Comparison of ENCODE assay signal across 18 cellular contexts in genomic region chr1:73306899-73307555, GRCh38.
A peak's percentile ranks its signal among the peaks of the same experiment; 100 is the strongest.
DNase-seq lines count a peak whose midpoint lies in the region; ATAC-seq, FAIRE-seq and TF ChIP-seq lines count a peak whose summit lies in the region.
"Had no signal": no experiment of that assay in that cellular context is flagged by ENCODE, and none has a peak within 500 bp of the region (broad histone marks: within the 10 kb centered on the region; RNA-seq: fewer than 3 reads in every experiment).

No MANE protein-coding gene starts in this region.

- BruUV-seq in HepG2 (replicated peaks; lab: Mats Ljungman, UMichigan) = no TSS peak

- H3K4me1 ChIP-seq in liver (ENCODE audit: control insufficient read depth in 4 of 4, insufficient read depth in 4 of 4, low read length in 3 of 4) = no peaks in the 10 kb centered on the region
- H3K4me1 ChIP-seq in HepG2 (ENCODE audit: insufficient read depth, low read length) = no peaks in the 10 kb centered on the region
- H3K4me1 ChIP-seq in osteoblast (ENCODE audit: insufficient read depth, low read length) = no peaks in the 10 kb centered on the region
- H3K4me1 ChIP-seq in effector memory CD4-positive, alpha-beta T cell (ENCODE audit: control insufficient read depth, insufficient read depth, low read length, poor library complexity, severe bottlenecking) = no peaks in the 10 kb centered on the region
- H3K4me1 ChIP-seq: A549; BLaER1 treated with 17β-estradiol and CSF1 and Interleukin-3, amounts not matched to agents 10 nM and 100 nM; Caco-2 had no signal

- POLR2A ChIA-PET in HepG2 (lab: Yijun Ruan, JAX) = no interaction called here

- ATAC-seq in HepG2 = no peak
- ATAC-seq in GM18873 (IDR thresholded peaks at IDR 0.05; ENCODE audit: low FRiP score, unreplicated experiment) = no peak
- ATAC-seq: A549; CD8-positive, alpha-beta T cell had no signal

- H3K9ac ChIP-seq in liver (ENCODE audit: low read depth in 1 of 2, low read length in 2 of 2) (no peak overlapping the region), HepG2 (ENCODE audit: insufficient read depth, low read depth, low read length) (no peak overlapping the region)
- H3K9ac ChIP-seq: BLaER1 treated with 17β-estradiol and CSF1 and Interleukin-3, amounts not matched to agents 10 nM and 100 nM had no signal

- H2AFZ ChIP-seq in HepG2 (ENCODE audit: low read length) = no peak overlapping the region
- no peak overlapping the region for H2AFZ ChIP-seq in osteoblast (ENCODE audit: low read length)

- no peak for TF ChIP-seq POLR2A in HepG2 (IDR thresholded peaks at IDR 0.05; ENCODE audit: insufficient read depth in 1 of 2, low read depth in 2 of 2, low read length in 2 of 2)

- 47% methylated on average over 2 of the region's 2 CpGs for WGBS in liver
- WGBS in HepG2 (ENCODE audit: low lambda C conversion rate) = 87% methylated on average over 2 of the region's 2 CpGs

- in situ Hi-C loops in HepG2 (cut with HindIII; ENCODE audit: extremely low pct_ligation_motif_present, low pct_unique_long_range_greater_than_20kb) = no loop called here

- TF ChIP-seq RAD21 in liver (IDR thresholded peaks at IDR 0.05) (no peak), HepG2 (CRISPR knock-in tag; IDR thresholded peaks at IDR 0.05) (no peak)

- H3K4me3 ChIP-seq in liver (ENCODE audit: low read depth in 1 of 3, low read length in 3 of 3) (no peak overlapping the region), HepG2 (replicated peaks in 1 of 3; ENCODE audit: insufficient read depth in 1 of 3, low read depth in 2 of 3, low read length in 3 of 3) (no peak overlapping the region), osteoblast (ENCODE audit: insufficient read depth, low read length) (no peak overlapping the region)
- no peak overlapping the region for H3K4me3 ChIP-seq in effector memory CD4-positive, alpha-beta T cell (ENCODE audit: insufficient read depth, low read depth, low read length, poor library complexity, severe bottlenecking)
- H3K4me3 ChIP-seq: A549; BLaER1 treated with 17β-estradiol and CSF1 and Interleukin-3, amounts not matched to agents 10 nM and 100 nM had no signal

- H3K4me2 ChIP-seq in HepG2 (ENCODE audit: low read depth, low read length) (no peak overlapping the region), osteoblast (ENCODE audit: insufficient read depth, low read length) (no peak overlapping the region)
- H3K4me2 ChIP-seq: A549; BLaER1 treated with 17β-estradiol and CSF1 and Interleukin-3, amounts not matched to agents 10 nM and 100 nM had no signal

- intact Hi-C loops in HepG2 (cut with micrococcal nuclease; ENCODE audit: unreplicated experiment) = loop anchor here (5.0 kb wide), 1 partner anchor 340 kb away; no protein-coding TSS in a partner anchor

- DNase-seq in HepG2 (ENCODE audit: low spot score) (no peak), osteoblast (ENCODE audit: insufficient read length, low spot score, missing footprints) (peak; percentile 1)
- no peak for DNase-seq in effector memory CD4-positive, alpha-beta T cell
- DNase-seq: AML-193; Caco-2; Calu3; CD4-positive, alpha-beta T cell; CD8-positive, alpha-beta T cell; DMS79 treated with DMSO at 0.1 percent for 48 hours; GF-D8 had no signal

- FAIRE-seq in HepG2 (lab: Jason Lieb, UNC) = no peak
- FAIRE-seq: A549, D721Med, GM12891 had no signal

- H3K27ac ChIP-seq in liver (ENCODE audit: low read depth in 1 of 2, low read length in 2 of 2) = no peak overlapping the region
- H3K27ac ChIP-seq in HepG2 (ENCODE audit: extremely low read length, insufficient read depth, low read length) = no peak overlapping the region
- H3K27ac ChIP-seq in osteoblast (ENCODE audit: low read depth, low read length) = no peak overlapping the region
- no peak overlapping the region for H3K27ac ChIP-seq in effector memory CD4-positive, alpha-beta T cell (ENCODE audit: insufficient read depth, low read length, poor library complexity, severe bottlenecking)
- H3K27ac ChIP-seq: 22Rv1; A549; BLaER1 treated with 17β-estradiol and CSF1 and Interleukin-3, amounts not matched to agents 10 nM and 100 nM; C4-2B had no signal

- H3K79me2 ChIP-seq in HepG2 (ENCODE audit: insufficient read depth, low read length) (no peaks in the 10 kb centered on the region), osteoblast (ENCODE audit: insufficient read depth, low read length) (no peaks in the 10 kb centered on the region)

- H3K36me3 ChIP-seq in liver (ENCODE audit: control insufficient read depth in 4 of 4, insufficient read depth in 3 of 4, low read depth in 1 of 4, low read length in 3 of 4) (no peaks in the 10 kb centered on the region), HepG2 (replicated peaks in 1 of 2; ENCODE audit: control insufficient read depth in 1 of 2, insufficient read depth in 2 of 2, low read length in 2 of 2) (no peaks in the 10 kb centered on the region), osteoblast (ENCODE audit: insufficient read depth, low read length) (no peaks in the 10 kb centered on the region)
- no peaks in the 10 kb centered on the region for H3K36me3 ChIP-seq in effector memory CD4-positive, alpha-beta T cell (ENCODE audit: control insufficient read depth, insufficient read depth, low read length)
- H3K36me3 ChIP-seq: BLaER1 treated with 17β-estradiol and CSF1 and Interleukin-3, amounts not matched to agents 10 nM and 100 nM had no signal

- H3K9me3 ChIP-seq in liver (ENCODE audit: control insufficient read depth in 4 of 4, low read length in 3 of 4) = no peaks in the 10 kb centered on the region
- H3K9me3 ChIP-seq in HepG2 (ENCODE audit: low read length) = peaks cover 63% of the 10 kb centered on the region
- peaks cover 1% of the 10 kb centered on the region for H3K9me3 ChIP-seq in osteoblast (ENCODE audit: low read depth, low read length)
- peaks cover 4% of the 10 kb centered on the region for H3K9me3 ChIP-seq in effector memory CD4-positive, alpha-beta T cell (ENCODE audit: control insufficient read depth, low read length)
- H3K9me3 ChIP-seq: A549; BLaER1 treated with 17β-estradiol and CSF1 and Interleukin-3, amounts not matched to agents 10 nM and 100 nM; Caco-2 had no signal

- CTCF ChIA-PET in HepG2 (lab: Yijun Ruan, JAX; ENCODE audit: low intra/inter-chr PET ratio, low total read pairs) = no interaction called here

- no peak for TF ChIP-seq EP300 in HepG2 (IDR thresholded peaks at IDR 0.05; ENCODE audit: low read depth in 2 of 2, low read length in 2 of 2)
- TF ChIP-seq EP300 in HepG2 (CRISPR knock-in tag; IDR thresholded peaks at IDR 0.05; ENCODE audit: borderline replicate concordance) = no peak

- no peaks in the 10 kb centered on the region for H4K20me1 ChIP-seq in HepG2 (ENCODE audit: insufficient read depth, low read length)
- H4K20me1 ChIP-seq in osteoblast (ENCODE audit: insufficient read depth, low read length) = no peaks in the 10 kb centered on the region
- H4K20me1 ChIP-seq: BLaER1 treated with 17β-estradiol and CSF1 and Interleukin-3, amounts not matched to agents 10 nM and 100 nM had no signal

- H3K27me3 ChIP-seq in liver (ENCODE audit: control insufficient read depth in 4 of 4, insufficient read depth in 4 of 4, low read length in 3 of 4) = no peaks in the 10 kb centered on the region
- H3K27me3 ChIP-seq in HepG2 (ENCODE audit: control insufficient read depth in 1 of 2, insufficient read depth in 2 of 2, low read length in 2 of 2) = no peaks in the 10 kb centered on the region
- no peaks in the 10 kb centered on the region for H3K27me3 ChIP-seq in osteoblast (ENCODE audit: insufficient read depth, low read length)
- H3K27me3 ChIP-seq in effector memory CD4-positive, alpha-beta T cell (replicated peaks; ENCODE audit: control insufficient read depth, insufficient read depth, low read length, poor library complexity, severe bottlenecking) = no peaks in the 10 kb centered on the region
- H3K27me3 ChIP-seq: BLaER1 treated with 17β-estradiol and CSF1 and Interleukin-3, amounts not matched to agents 10 nM and 100 nM had no signal

- TF ChIP-seq CTCF in liver (IDR thresholded peaks at IDR 0.05; ENCODE audit: low read depth, low read length, missing input control) (no peak), HepG2 (CRISPR knock-in tag; IDR thresholded peaks at IDR 0.05) (no peak), osteoblast (IDR thresholded peaks at IDR 0.05; ENCODE audit: extremely low read depth, low read depth, low read length) (no peak)

TF ChIP-seq in liver, 16 proteins besides CTCF, POLR2A, EP300 and RAD21:
- TF ChIP-seq, protein P1, sequence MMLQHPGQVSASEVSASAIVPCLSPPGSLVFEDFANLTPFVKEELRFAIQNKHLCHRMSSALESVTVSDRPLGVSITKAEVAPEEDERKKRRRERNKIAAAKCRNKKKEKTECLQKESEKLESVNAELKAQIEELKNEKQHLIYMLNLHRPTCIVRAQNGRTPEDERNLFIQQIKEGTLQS (IDR thresholded peaks at IDR 0.05) = no peak
- TF ChIP-seq NR2F2 (IDR thresholded peaks at IDR 0.05) = no peak
- peak; percentile 50 to 87 for TF ChIP-seq HNF4A (conservative IDR thresholded peaks at IDR 0.05)
TF ChIP-seq in liver: peak in this region for 1.

TF ChIP-seq in HepG2, 621 proteins besides CTCF, POLR2A, EP300 and RAD21:
- TF ChIP-seq RNF2 (conservative IDR thresholded peaks at IDR 0.05; ENCODE audit: low read depth) = no peak
- TF ChIP-seq TCF7L2 (IDR thresholded peaks at IDR 0.05; ENCODE audit: low read depth, low read length) = no peak
- no peak for TF ChIP-seq SPEN (CRISPR knock-in tag; IDR thresholded peaks at IDR 0.05; ENCODE audit: low read depth)
- no peak for TF ChIP-seq ZNF770 (CRISPR knock-in tag; IDR thresholded peaks at IDR 0.05)
- no peak for TF ChIP-seq EEA1 (CRISPR knock-in tag; IDR thresholded peaks at IDR 0.05; ENCODE audit: borderline replicate concordance)
- TF ChIP-seq TARDBP (CRISPR knock-in tag; IDR thresholded peaks at IDR 0.05) = no peak
- TF ChIP-seq HDAC1 (CRISPR knock-in tag; IDR thresholded peaks at IDR 0.05) = no peak
- TF ChIP-seq ZNF432 (CRISPR knock-in tag; IDR thresholded peaks at IDR 0.05; ENCODE audit: borderline replicate concordance) = no peak
TF ChIP-seq in HepG2: peak in this region for 0.
